ENCODE assay signal across 22 cellular contexts in the genomic region with DNA sequence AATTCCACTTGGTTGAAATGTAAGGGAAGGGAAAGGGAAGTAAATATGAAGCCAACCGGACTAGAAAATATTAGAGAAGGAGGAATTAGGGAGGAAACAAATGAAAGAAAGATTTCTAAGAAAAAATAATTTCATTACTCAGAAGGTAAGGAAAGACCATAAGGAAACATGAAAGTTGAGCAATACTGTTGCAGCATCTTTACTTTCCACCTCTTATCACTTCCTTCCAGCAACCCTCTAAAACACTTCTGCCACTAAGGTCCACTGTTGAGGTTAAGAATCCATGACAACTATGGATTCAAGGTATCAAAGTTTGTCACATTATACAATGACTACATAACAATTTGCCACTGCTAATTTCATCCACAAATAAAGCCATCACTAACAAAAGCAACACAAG.
"Had no signal": no experiment of that assay in that cellular context is flagged by ENCODE, and none has a peak within 500 bp of the region (broad histone marks: within the 10 kb centered on the region; RNA-seq: fewer than 3 reads in every experiment).

No MANE protein-coding gene starts in this region.

- H3K79me2 ChIP-seq: hepatocyte, parathyroid adenoma had no signal

- H3K4me1 ChIP-seq: esophagus squamous epithelium, left lung, parathyroid adenoma, upper lobe of right lung had no signal

- H3K4me2 ChIP-seq: hepatocyte had no signal

- DNase-seq: activated CD4-positive, alpha-beta T cell treated with anti-CD3 and anti-CD28 coated beads for 4 hours; activated CD8-positive, alpha-beta memory T cell treated with anti-CD3 and anti-CD28 coated beads, Interleukin-2, amount 50 U/mL, for 48 hours; activated CD8-positive, alpha-beta T cell treated with anti-CD3 and anti-CD28 coated beads, Interleukin-2, amount 10 ng/mL, durations not matched to agents 7 days and 5 days; activated gamma-delta T cell treated with Interleukin-2 at 50 U/mL for 16 hours; activated naive CD8-positive, alpha-beta T cell treated with anti-CD3 and anti-CD28 coated beads for 36 hours; amygdala; cortex of kidney; effector CD8-positive, alpha-beta T cell; esophagus squamous epithelium; kidney; left lung; mucosa of descending colon; naive thymus-derived CD8-positive, alpha-beta T cell; upper lobe of right lung had no signal

- H3K27me3 Mint-ChIP-seq: brain; central memory CD8-positive, alpha-beta T cell; naive thymus-derived CD8-positive, alpha-beta T cell had no signal

- H3K27ac ChIP-seq: esophagus squamous epithelium, hepatocyte, left lung, neutrophil, parathyroid adenoma, thoracic aorta, upper lobe of right lung had no signal

- H3K4me3 Mint-ChIP-seq: activated CD8-positive, alpha-beta T cell treated with anti-CD3 and anti-CD28 coated beads, Interleukin-2, amount 10 ng/mL, durations not matched to agents 7 days and 5 days; activated naive CD8-positive, alpha-beta T cell treated with anti-CD3 and anti-CD28 coated beads for 36 hours; brain; central memory CD8-positive, alpha-beta T cell; naive thymus-derived CD8-positive, alpha-beta T cell; stimulated activated effector memory CD8-positive, alpha-beta T cell treated with anti-CD3 and anti-CD28 coated beads, Interleukin-12 subunit alpha, Interleukin-12 subunit beta, amount 100 ng/mL, for 72 hours had no signal

- H2AFZ ChIP-seq: hepatocyte, parathyroid adenoma had no signal

- H3K9me3 Mint-ChIP-seq: activated naive CD8-positive, alpha-beta T cell treated with anti-CD3 and anti-CD28 coated beads for 36 hours; brain had no signal

- H3K4me1 Mint-ChIP-seq: activated naive CD8-positive, alpha-beta T cell treated with anti-CD3 and anti-CD28 coated beads for 36 hours; brain; central memory CD8-positive, alpha-beta T cell; stimulated activated effector memory CD8-positive, alpha-beta T cell treated with anti-CD3 and anti-CD28 coated beads, Interleukin-12 subunit alpha, Interleukin-12 subunit beta, amount 100 ng/mL, for 72 hours had no signal

- FAIRE-seq: endothelial cell of umbilical vein had no signal

- H3K9ac ChIP-seq: parathyroid adenoma had no signal

- H3K27me3 ChIP-seq: esophagus squamous epithelium, hepatocyte, left lung, neutrophil, upper lobe of right lung had no signal

- H3K9me3 ChIP-seq: esophagus squamous epithelium, mucosa of descending colon, neutrophil, thoracic aorta, upper lobe of right lung had no signal

- H3K27ac Mint-ChIP-seq: activated CD8-positive, alpha-beta T cell treated with anti-CD3 and anti-CD28 coated beads, Interleukin-2, amount 10 ng/mL, durations not matched to agents 7 days and 5 days; activated naive CD8-positive, alpha-beta T cell treated with anti-CD3 and anti-CD28 coated beads for 36 hours; brain; naive thymus-derived CD8-positive, alpha-beta T cell; stimulated activated effector memory CD8-positive, alpha-beta T cell treated with anti-CD3 and anti-CD28 coated beads, Interleukin-12 subunit alpha, Interleukin-12 subunit beta, amount 100 ng/mL, for 72 hours had no signal

- ATAC-seq: activated CD8-positive, alpha-beta T cell treated with anti-CD3 and anti-CD28 coated beads, Interleukin-2, amount 10 ng/mL, durations not matched to agents 7 days and 5 days; left lung; mucosa of descending colon; naive thymus-derived CD8-positive, alpha-beta T cell; stimulated activated effector memory CD8-positive, alpha-beta T cell treated with anti-CD3 and anti-CD28 coated beads, Interleukin-12 subunit alpha, Interleukin-12 subunit beta, amount 100 ng/mL, for 72 hours; upper lobe of right lung had no signal

- H3K36me3 Mint-ChIP-seq: activated naive CD8-positive, alpha-beta T cell treated with anti-CD3 and anti-CD28 coated beads for 36 hours; brain; stimulated activated effector memory CD8-positive, alpha-beta T cell treated with anti-CD3 and anti-CD28 coated beads, Interleukin-12 subunit alpha, Interleukin-12 subunit beta, amount 100 ng/mL, for 72 hours had no signal
